In genomic region chr11:65890324-65891179, GRCh38 we compare ENCODE assay signal across 8 cellular contexts. TPM values are rescaled to one million over a fixed set of nuclear protein-coding genes. Genes with fewer than 3 reads are reported as not detected.
DNase-seq lines count a peak whose midpoint lies in the region; ATAC-seq and TF ChIP-seq lines count a peak whose summit lies in the region.

TSS of gene CCDC85B (plus strand) at chr11:65890673. CDS start at chr11:65890784, 111 bp downstream.

- no peak for TF ChIP-seq RAD21 in liver (IDR thresholded peaks at IDR 0.05)

- TF ChIP-seq CTCF in C4-2B (conservative IDR thresholded peaks at IDR 0.05) (no peak; the same call in 1 of the 2 replicates), HL-60 (IDR thresholded peaks at IDR 0.05; ENCODE audit: insufficient read depth, low read length) (no peak), liver (IDR thresholded peaks at IDR 0.05; ENCODE audit: low read depth, low read length, missing input control) (peak; percentile 1)

- peaks cover 10 to 42% (median 30%) of the 10 kb centered on the region in 4 donors for H3K4me1 ChIP-seq in liver (ENCODE audit: control insufficient read depth in 4 of 4, insufficient read depth in 4 of 4, low read length in 3 of 4)

- ATAC-seq in GM19397 (IDR thresholded peaks at IDR 0.05; ENCODE audit: unreplicated experiment): peak; percentile 47

- 2% methylated on average over 92 of the region's 92 CpGs for WGBS in liver

- no peaks in the 10 kb centered on the region for H3K27me3 ChIP-seq in HL-60 (ENCODE audit: insufficient read depth, poor library complexity, severe bottlenecking)
- no peaks in the 10 kb centered on the region for H3K27me3 ChIP-seq in liver (ENCODE audit: control insufficient read depth in 4 of 4, insufficient read depth in 4 of 4, low read length in 3 of 4)

- peak; percentile 96 to 97 for DNase-seq in HL-60 (ENCODE audit: low read depth in 1 of 2, low spot score in 1 of 2)
- peak; percentile 75 for DNase-seq in NCI-H82 treated with DMSO at 0.1 percent for 48 hours (lab: John Stamatoyannopoulos, UW; ENCODE audit: unreplicated experiment)
- peak; percentile 99 for DNase-seq in activated CD4-positive, alpha-beta T cell treated with anti-CD3 and anti-CD28 coated beads, Interleukin-2, amount 50 U/mL, for 48 hours
- DNase-seq in dermis blood vessel endothelial cell: peak; percentile 97
- DNase-seq in stimulated activated CD4-positive, alpha-beta T cell treated with anti-CD3 and anti-CD28 coated beads, Interleukin-4, amount 100 ng/mL, for 1 hour: peak; percentile 98

- H3K9ac ChIP-seq in liver (ENCODE audit: low read depth in 1 of 2, low read length in 2 of 2): peak within 1 kb of the TSS; percentile 31 to 44

- H3K4me3 ChIP-seq in HL-60 (replicated peaks; ENCODE audit: insufficient read depth, low read length) (peak within 1 kb of the TSS; percentile 83), liver (ENCODE audit: low read depth in 1 of 3, low read length in 3 of 3) (peak within 1 kb of the TSS; percentile 64 to 73 (median 70))

- H3K36me3 ChIP-seq in liver (ENCODE audit: control insufficient read depth in 4 of 4, insufficient read depth in 3 of 4, low read depth in 1 of 4, low read length in 3 of 4): peaks cover 0 to under 1% (median 0%) of the 10 kb centered on the region in 4 donors

- H3K27ac ChIP-seq in C4-2B (peak within 1 kb of the TSS; percentile 88), HL-60 (replicated peaks) (peak within 1 kb of the TSS; percentile 76), liver (ENCODE audit: low read depth in 1 of 2, low read length in 2 of 2) (peak within 1 kb of the TSS; percentile 83 to 89)

- H3K9me3 ChIP-seq in liver (ENCODE audit: control insufficient read depth in 4 of 4, low read length in 3 of 4): no peaks in the 10 kb centered on the region

TF ChIP-seq in liver, 16 proteins besides CTCF, POLR2A, EP300 and RAD21:
- no peak for TF ChIP-seq EGR1 (IDR thresholded peaks at IDR 0.05; ENCODE audit: low read depth in 2 of 2)
- peak in 1 of 2 donors; percentile 57 for TF ChIP-seq GABPA (IDR thresholded peaks at IDR 0.05 in 1 of 2, conservative IDR thresholded peaks at IDR 0.05 in 1 of 2)
- no peak for TF ChIP-seq HNF4G (IDR thresholded peaks at IDR 0.05)
- TF ChIP-seq TAF1 (conservative IDR thresholded peaks at IDR 0.05): no peak
- TF ChIP-seq YY1 (IDR thresholded peaks at IDR 0.05): peak; percentile 24
- no peak for TF ChIP-seq FOXA2 (IDR thresholded peaks at IDR 0.05)
- TF ChIP-seq NR2F2 (IDR thresholded peaks at IDR 0.05): no peak
- no peak for TF ChIP-seq REST (IDR thresholded peaks at IDR 0.05)
- TF ChIP-seq SP1 (IDR thresholded peaks at IDR 0.05): peak; percentile 53
- no peak for TF ChIP-seq FOXA1 (IDR thresholded peaks at IDR 0.05)
- TF ChIP-seq ZBTB33 (IDR thresholded peaks at IDR 0.05): no peak
- peak; percentile 28 for TF ChIP-seq MAX (IDR thresholded peaks at IDR 0.05)
TF ChIP-seq in liver: peak in this region for 4.

RNA-seq across cellular contexts. Expression of gene CCDC85B, which starts in this region (rescaled TPM):
- 69.3 and 163 TPM in 2 replicates for total RNA-seq in dermis blood vessel endothelial cell
- 1 to 10 TPM; 6.8 to 7.0 TPM for total RNA-seq in liver
- 10 to 100 TPM in 1 of 2 donors, 1 to 10 TPM in 1; 4.3 to 12.6 TPM for polyA plus RNA-seq in liver

Comparison
In these comparisons a context has a peak if more than half of its experiments do, and no peak if none do; other contexts are left out.
1. Peak in every context shown above with its lines: DNase-seq, ATAC-seq, H3K4me3 ChIP-seq and H3K27ac ChIP-seq.